ENCODE assay signal across 10 cellular contexts in the genomic region with DNA sequence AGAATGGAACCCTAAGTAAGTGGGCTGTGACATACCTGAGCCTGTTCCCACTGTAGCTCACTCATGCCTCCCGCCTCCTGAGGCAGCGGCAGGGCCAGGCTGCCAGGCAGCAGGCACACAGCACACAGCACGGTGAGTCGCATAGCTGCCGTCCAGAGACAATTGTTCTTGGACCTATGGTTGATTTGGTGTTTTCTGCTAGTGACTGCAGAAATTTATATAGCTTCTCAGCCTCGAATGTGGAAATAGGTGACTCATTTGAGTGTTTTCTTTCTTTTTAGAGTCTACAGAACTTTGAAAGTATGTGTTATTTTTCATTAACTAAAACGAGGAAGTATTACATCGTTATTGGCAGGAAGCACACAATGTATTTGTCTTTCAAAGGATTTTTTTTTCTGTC. TPM values are rescaled to one million over a fixed set of nuclear protein-coding genes. Genes with fewer than 3 reads are reported as not detected.
DNase-seq lines count a peak whose midpoint lies in the region; ATAC-seq and TF ChIP-seq lines count a peak whose summit lies in the region.
"Had no signal": no experiment of that assay in that cellular context is flagged by ENCODE, and none has a peak within 500 bp of the region (broad histone marks: within the 10 kb centered on the region; RNA-seq: fewer than 3 reads in every experiment).

A gene with protein sequence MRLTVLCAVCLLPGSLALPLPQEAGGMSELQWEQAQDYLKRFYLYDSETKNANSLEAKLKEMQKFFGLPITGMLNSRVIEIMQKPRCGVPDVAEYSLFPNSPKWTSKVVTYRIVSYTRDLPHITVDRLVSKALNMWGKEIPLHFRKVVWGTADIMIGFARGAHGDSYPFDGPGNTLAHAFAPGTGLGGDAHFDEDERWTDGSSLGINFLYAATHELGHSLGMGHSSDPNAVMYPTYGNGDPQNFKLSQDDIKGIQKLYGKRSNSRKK (minus strand): TSS at position 190 of the 400 bp plus-strand sequence. CDS start 47 bp downstream, at position 143.

- no peaks in the 10 kb centered on the region for H3K9me3 ChIP-seq in Panc1 (ENCODE audit: control insufficient read depth, insufficient read depth, low read depth, low read length)
- H3K9me3 ChIP-seq: testis had no signal

- ATAC-seq in Panc1 (peak; percentile 86), GM21717 (IDR thresholded peaks at IDR 0.05; ENCODE audit: unreplicated experiment) (no peak), HG02852 (IDR thresholded peaks at IDR 0.05; ENCODE audit: unreplicated experiment) (no peak)

- CTCF ChIA-PET in Panc1 (lab: Charles Lee) = no interaction called here

- BruUV-seq in Panc1 (replicated peaks; lab: Mats Ljungman, UMichigan) = no TSS peak

- intact Hi-C loops in Panc1 (cut with micrococcal nuclease; ENCODE audit: unreplicated experiment) = no loop called here

- POLR2A ChIA-PET in Panc1 (lab: Charles Lee) = no interaction called here

- TF ChIP-seq CTCF in Panc1 (IDR thresholded peaks at IDR 0.05) (no peak), coronary artery (IDR thresholded peaks at IDR 0.05) (no peak)

- H3K36me3 ChIP-seq in Panc1 (ENCODE audit: control insufficient read depth, insufficient read depth, low read length) = no peaks in the 10 kb centered on the region

- H3K4me3 ChIP-seq in Panc1 (ENCODE audit: low read depth in 2 of 2, low read length in 2 of 2) = peak within 1 kb of the TSS in 1 of 2 experiments; percentile 35; a peak in 2 of 4 replicates
- H3K4me3 ChIP-seq in coronary artery = no peak within 1 kb of the TSS
- H3K4me3 ChIP-seq: testis had no signal

- DNase-seq in ACHN = peak; percentile 55
- DNase-seq in H4 (ENCODE audit: low spot score) = peak; percentile 20
- no peak for DNase-seq in Panc1 (ENCODE audit: low read depth, low spot score)
- peak; percentile 56 for DNase-seq in glomerular visceral epithelial cell (ENCODE audit: extremely low spot score)
- no peak for DNase-seq in coronary artery (ENCODE audit: low spot score)
- no peak for DNase-seq in epidermal melanocyte (ENCODE audit: insufficient read length, low spot score)
- DNase-seq: anterior cingulate cortex, testis had no signal

- in situ Hi-C loops in ACHN (cut with HindIII; ENCODE audit: low pct_ligation_motif_present, low pct_unique_long_range_greater_than_20kb, low sequenced_read_pairs) = no loop called here
- in situ Hi-C loops in Panc1 (cut with HindIII; ENCODE audit: low pct_unique_long_range_greater_than_20kb, low sequenced_read_pairs) = no loop called here

- H3K27me3 ChIP-seq in Panc1 (ENCODE audit: control insufficient read depth, insufficient read depth, low read length) = no peaks in the 10 kb centered on the region
- H3K27me3 ChIP-seq: testis had no signal

- peak within 1 kb of the TSS; percentile 70 for H3K27ac ChIP-seq in Panc1 (ENCODE audit: low read length)
- no peak within 1 kb of the TSS for H3K27ac ChIP-seq in coronary artery
- H3K27ac ChIP-seq: testis had no signal

- peaks cover 24% of the 10 kb centered on the region for H3K4me1 ChIP-seq in Panc1 (ENCODE audit: control insufficient read depth, insufficient read depth, low read length)
- H3K4me1 ChIP-seq: testis had no signal

RNA-seq across cellular contexts. Expression of the gene that starts here (rescaled TPM):
- total RNA-seq in H4 (2014; rRNA removed; shearing (Covaris generic)) = 0.06 TPM in 1 of 2 replicates, not detected in the other
- total RNA-seq in Panc1 (2021; ENCODE audit: unreplicated experiment) = 2.7 TPM
- polyA plus RNA-seq in Panc1 (2012; ENCODE audit: insufficient read length) = 1.7 TPM

Comparison
In these comparisons a context has a peak if more than half of its experiments do, and no peak if none do; other contexts are left out.
1. Peak in DNase-seq in H4; RNA of the gene not detected or under 1 TPM.
2. DNase-seq: peak in ACHN (single experiment) and glomerular visceral epithelial cell (single experiment); none in Panc1 (single experiment), coronary artery (single experiment) and epidermal melanocyte (single experiment).